Comparison of ENCODE assay signal across 21 cellular contexts in the genomic region with DNA sequence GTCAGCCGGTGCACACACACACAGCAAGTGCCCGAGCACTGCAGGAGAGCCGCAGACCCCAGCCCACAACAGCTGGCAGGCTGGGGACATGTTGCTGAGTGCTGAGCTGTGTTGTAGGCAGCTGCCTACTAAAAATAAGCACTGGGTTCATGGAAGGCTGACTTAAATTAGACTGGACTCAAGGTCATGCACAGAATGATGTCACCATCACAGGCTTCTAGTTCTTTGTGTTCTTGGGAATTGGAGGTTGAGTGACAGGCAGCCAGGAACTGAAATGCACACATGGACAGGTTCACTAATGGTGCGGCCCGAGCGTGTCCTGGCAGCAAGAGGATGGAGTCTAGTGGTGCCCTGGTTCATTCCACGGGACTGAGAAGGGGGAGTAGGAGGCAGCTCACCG.
DNase-seq lines count a peak whose midpoint lies in the region; ATAC-seq and TF ChIP-seq lines count a peak whose summit lies in the region.
"Had no signal": no experiment of that assay in that cellular context is flagged by ENCODE, and none has a peak within 500 bp of the region (broad histone marks: within the 10 kb centered on the region; RNA-seq: fewer than 3 reads in every experiment).

No MANE protein-coding gene starts in this region.

- TF ChIP-seq CTCF in body of pancreas (IDR thresholded peaks at IDR 0.05) (no peak), retinal pigment epithelial cell (conservative IDR thresholded peaks at IDR 0.05; ENCODE audit: low read depth, low read length) (no peak)

- no peak overlapping the region for H3K27ac Mint-ChIP-seq in stimulated activated memory B cell treated with anti-CD40 and anti-IgM and Interleukin-4, amounts not matched to agents 10 μg/mL and 1 μg/mL and 100 μg/mL, for 72 hours

- peaks cover 10% of the 10 kb centered on the region for H3K27me3 Mint-ChIP-seq in stimulated activated memory B cell treated with anti-CD40 and anti-IgM and Interleukin-4, amounts not matched to agents 10 μg/mL and 1 μg/mL and 100 μg/mL, for 72 hours

- H3K4me1 Mint-ChIP-seq in stimulated activated memory B cell treated with anti-CD40 and anti-IgM and Interleukin-4, amounts not matched to agents 10 μg/mL and 1 μg/mL and 100 μg/mL, for 72 hours = no peaks in the 10 kb centered on the region
- H3K4me1 Mint-ChIP-seq: central memory CD8-positive, alpha-beta T cell had no signal

- H3K27me3 ChIP-seq in body of pancreas = no peaks in the 10 kb centered on the region
- H3K27me3 ChIP-seq in right cardiac atrium (ENCODE audit: control insufficient read depth, insufficient read depth) = no peaks in the 10 kb centered on the region
- H3K27me3 ChIP-seq: gastroesophageal sphincter, left lung, right lobe of liver had no signal

- intact Hi-C loops in body of pancreas (cut with DNase I) = no loop called here
- intact Hi-C loops in right cardiac atrium (cut with DNase I) = no loop called here

- no peaks in the 10 kb centered on the region for H3K9me3 ChIP-seq in body of pancreas
- H3K9me3 ChIP-seq in right cardiac atrium (ENCODE audit: control insufficient read depth, low read length) = no peaks in the 10 kb centered on the region
- H3K9me3 ChIP-seq: gastroesophageal sphincter, left lung, right lobe of liver had no signal

- H3K9me3 Mint-ChIP-seq in stimulated activated memory B cell treated with anti-CD40 and anti-IgM and Interleukin-4, amounts not matched to agents 10 μg/mL and 1 μg/mL and 100 μg/mL, for 72 hours = no peaks in the 10 kb centered on the region
- H3K9me3 Mint-ChIP-seq: central memory CD8-positive, alpha-beta T cell had no signal

- ATAC-seq in body of pancreas = peak; percentile 45
- peak; percentile 63 to 75 for ATAC-seq in right cardiac atrium
- ATAC-seq in HG03439 (IDR thresholded peaks at IDR 0.05; ENCODE audit: unreplicated experiment) = no peak
- no peak for ATAC-seq in stimulated activated memory B cell treated with anti-CD40 and anti-IgM and Interleukin-4, amounts not matched to agents 10 μg/mL and 1 μg/mL and 100 μg/mL, for 72 hours
- ATAC-seq: esophagus mucosa, gastroesophageal sphincter, left lung had no signal

- H3K4me3 ChIP-seq in body of pancreas = no peak overlapping the region
- H3K4me3 ChIP-seq in right cardiac atrium (ENCODE audit: low read length) = no peak overlapping the region
- no peak overlapping the region for H3K4me3 ChIP-seq in retinal pigment epithelial cell (ENCODE audit: low read length)
- H3K4me3 ChIP-seq: gastroesophageal sphincter, GM23248, left lung, right lobe of liver had no signal

- no peaks in the 10 kb centered on the region for H3K36me3 Mint-ChIP-seq in stimulated activated memory B cell treated with anti-CD40 and anti-IgM and Interleukin-4, amounts not matched to agents 10 μg/mL and 1 μg/mL and 100 μg/mL, for 72 hours

- no peaks in the 10 kb centered on the region for H3K4me1 ChIP-seq in body of pancreas
- peaks cover 13% of the 10 kb centered on the region for H3K4me1 ChIP-seq in right cardiac atrium (ENCODE audit: control insufficient read depth, insufficient read depth, low read length)
- H3K4me1 ChIP-seq: left lung, right lobe of liver had no signal

- H3K27ac ChIP-seq in body of pancreas (no peak overlapping the region), right cardiac atrium (ENCODE audit: low read length) (peak overlapping the region; percentile 93)
- H3K27ac ChIP-seq: GM23248, left lung, right lobe of liver had no signal

- H3K36me3 ChIP-seq in body of pancreas (replicated peaks in 1 of 2; ENCODE audit: insufficient read depth in 1 of 2, low read depth in 2 of 2) = no peaks in the 10 kb centered on the region
- H3K36me3 ChIP-seq: gastroesophageal sphincter, left lung, right lobe of liver had no signal

- peak; percentile 15 for DNase-seq in NCI-H1694 (lab: John Stamatoyannopoulos, UW)
- peak in 3 of 4 donors; percentile 14 to 49 (median 26) for DNase-seq in body of pancreas
- DNase-seq in right cardiac atrium = peak in 2 of 3 donors; percentile 60 to 68
- DNase-seq in retinal pigment epithelial cell (ENCODE audit: low read depth) = peak; percentile 16
- DNase-seq in activated CD4-positive, alpha-beta T cell treated with anti-CD3 and anti-CD28 coated beads for 48 hours = no peak
- DNase-seq: activated CD4-positive, alpha-beta T cell treated with anti-CD3 and anti-CD28 coated beads, Interleukin-2, amount 50 U/mL, for 48 hours; activated gamma-delta T cell treated with Interleukin-2 at 50 U/mL for 16 hours; activated T-cell treated with anti-CD3 and anti-CD28 coated beads for 4 hours; effector memory CD4-positive, alpha-beta T cell; GM23248; IMR-90; left lung; NCI-H1436; NCI-H446; nucleus accumbens; right lobe of liver had no signal

- H3K4me3 Mint-ChIP-seq in stimulated activated memory B cell treated with anti-CD40 and anti-IgM and Interleukin-4, amounts not matched to agents 10 μg/mL and 1 μg/mL and 100 μg/mL, for 72 hours = no peak overlapping the region
- H3K4me3 Mint-ChIP-seq: central memory CD8-positive, alpha-beta T cell had no signal

- TF ChIP-seq POLR2A in body of pancreas (IDR thresholded peaks at IDR 0.05) = no peak

- 64 to 72% methylated on average over 6 to 8 of the region's 8 CpGs for whole genome bisulfite sequencing in body of pancreas, 2 donors
- WGBS in right cardiac atrium = 56% methylated on average over 8 of the region's 8 CpGs

Comparison
In these comparisons a context has a peak if more than half of its experiments do, and no peak if none do; other contexts are left out.
1. ATAC-seq: peak in body of pancreas (single experiment) and right cardiac atrium (2 of 2); none in HG03439 (single experiment) and stimulated activated memory B cell treated with anti-CD40 and anti-IgM and Interleukin-4, amounts not matched to agents 10 μg/mL and 1 μg/mL and 100 μg/mL, for 72 hours (single experiment).